ENCODE assay signal across 2 cellular contexts in the genomic region with DNA sequence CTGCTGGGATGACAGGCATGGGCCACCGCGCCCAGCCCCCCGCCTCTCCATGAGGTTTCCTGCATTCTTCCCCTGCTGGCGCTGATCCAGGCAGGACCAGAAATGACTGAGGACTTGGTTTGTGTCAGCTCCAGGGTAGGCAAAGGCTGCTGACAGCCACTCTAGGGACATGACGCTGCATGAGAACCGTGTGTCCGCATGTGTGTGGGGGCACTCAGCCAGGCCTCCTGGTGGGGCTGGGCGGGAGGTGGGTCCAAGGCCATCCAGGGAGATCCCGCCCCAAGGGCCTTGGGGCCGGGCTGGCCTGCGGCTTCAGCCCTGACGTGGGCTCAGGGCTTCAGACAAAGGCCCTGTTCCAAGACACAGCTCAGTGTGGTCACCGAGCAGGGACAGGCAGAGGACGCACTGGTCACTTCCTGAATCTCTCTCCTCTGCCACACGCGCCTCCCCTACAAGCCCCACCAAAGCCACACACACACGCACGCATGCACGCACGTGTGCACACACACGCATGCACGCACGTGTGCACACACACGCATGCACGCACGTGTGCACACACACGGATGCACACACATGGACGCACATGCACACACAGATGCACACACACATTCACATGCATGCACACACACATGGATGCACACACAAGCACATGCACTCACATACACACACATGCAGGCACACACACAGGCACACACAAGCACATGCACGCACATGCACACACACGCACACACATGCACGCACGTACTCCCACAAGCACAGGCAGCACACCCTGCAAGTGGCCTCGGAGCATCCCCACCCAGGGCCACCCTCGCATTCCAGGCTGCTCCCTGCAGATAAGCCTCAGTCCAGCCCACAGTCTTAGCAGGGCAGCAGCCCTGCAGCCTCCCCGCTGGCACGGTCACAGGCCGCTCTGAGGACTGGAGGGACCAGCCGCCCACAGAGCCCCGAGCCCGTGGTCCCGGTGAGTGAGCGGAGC.
TF ChIP-seq lines count a peak whose summit lies in the region.

No MANE protein-coding gene starts in this region.

TF ChIP-seq in HEK293, 187 proteins besides CTCF, POLR2A, EP300 and RAD21:
- TF ChIP-seq EGR2 (tag by site-specific recombination; IDR thresholded peaks at IDR 0.05; ENCODE audit: low read depth) (peak; percentile 85), ZNF580 (tag by site-specific recombination; IDR thresholded peaks at IDR 0.05) (no peak), ZFHX2 (tag by site-specific recombination; conservative IDR thresholded peaks at IDR 0.05) (peak; percentile 77), GFI1B (tag by site-specific recombination; IDR thresholded peaks at IDR 0.05) (no peak), ZNF473 (tag by site-specific recombination; IDR thresholded peaks at IDR 0.05) (0 out of 2 replicates have a peak, but pooled peaks have one; percentile 32)
- TF ChIP-seq, protein P1, sequence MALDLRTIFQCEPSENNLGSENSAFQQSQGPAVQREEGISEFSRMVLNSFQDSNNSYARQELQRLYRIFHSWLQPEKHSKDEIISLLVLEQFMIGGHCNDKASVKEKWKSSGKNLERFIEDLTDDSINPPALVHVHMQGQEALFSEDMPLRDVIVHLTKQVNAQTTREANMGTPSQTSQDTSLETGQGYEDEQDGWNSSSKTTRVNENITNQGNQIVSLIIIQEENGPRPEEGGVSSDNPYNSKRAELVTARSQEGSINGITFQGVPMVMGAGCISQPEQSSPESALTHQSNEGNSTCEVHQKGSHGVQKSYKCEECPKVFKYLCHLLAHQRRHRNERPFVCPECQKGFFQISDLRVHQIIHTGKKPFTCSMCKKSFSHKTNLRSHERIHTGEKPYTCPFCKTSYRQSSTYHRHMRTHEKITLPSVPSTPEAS (tag by site-specific recombination; IDR thresholded peaks at IDR 0.05) = peak; percentile 99
- TF ChIP-seq, protein P2, sequence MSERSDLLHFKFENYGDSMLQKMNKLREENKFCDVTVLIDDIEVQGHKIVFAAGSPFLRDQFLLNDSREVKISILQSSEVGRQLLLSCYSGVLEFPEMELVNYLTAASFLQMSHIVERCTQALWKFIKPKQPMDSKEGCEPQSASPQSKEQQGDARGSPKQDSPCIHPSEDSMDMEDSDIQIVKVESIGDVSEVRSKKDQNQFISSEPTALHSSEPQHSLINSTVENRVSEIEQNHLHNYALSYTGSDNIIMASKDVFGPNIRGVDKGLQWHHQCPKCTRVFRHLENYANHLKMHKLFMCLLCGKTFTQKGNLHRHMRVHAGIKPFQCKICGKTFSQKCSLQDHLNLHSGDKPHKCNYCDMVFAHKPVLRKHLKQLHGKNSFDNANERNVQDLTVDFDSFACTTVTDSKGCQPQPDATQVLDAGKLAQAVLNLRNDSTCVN (tag by site-specific recombination; optimal IDR thresholded peaks at IDR 0.05) = peak; percentile 19
TF ChIP-seq in HEK293: peak in this region for 5.

TF ChIP-seq in H1, 55 proteins besides CTCF, POLR2A, EP300 and RAD21:
- no peak for TF ChIP-seq HDAC6 (IDR thresholded peaks at IDR 0.05; ENCODE audit: low read depth, low read length)
- TF ChIP-seq KDM1A (IDR thresholded peaks at IDR 0.05; ENCODE audit: borderline replicate concordance, low read length) = peak; percentile 54; the same call in 1 of the 2 replicates
